In the genomic region with DNA sequence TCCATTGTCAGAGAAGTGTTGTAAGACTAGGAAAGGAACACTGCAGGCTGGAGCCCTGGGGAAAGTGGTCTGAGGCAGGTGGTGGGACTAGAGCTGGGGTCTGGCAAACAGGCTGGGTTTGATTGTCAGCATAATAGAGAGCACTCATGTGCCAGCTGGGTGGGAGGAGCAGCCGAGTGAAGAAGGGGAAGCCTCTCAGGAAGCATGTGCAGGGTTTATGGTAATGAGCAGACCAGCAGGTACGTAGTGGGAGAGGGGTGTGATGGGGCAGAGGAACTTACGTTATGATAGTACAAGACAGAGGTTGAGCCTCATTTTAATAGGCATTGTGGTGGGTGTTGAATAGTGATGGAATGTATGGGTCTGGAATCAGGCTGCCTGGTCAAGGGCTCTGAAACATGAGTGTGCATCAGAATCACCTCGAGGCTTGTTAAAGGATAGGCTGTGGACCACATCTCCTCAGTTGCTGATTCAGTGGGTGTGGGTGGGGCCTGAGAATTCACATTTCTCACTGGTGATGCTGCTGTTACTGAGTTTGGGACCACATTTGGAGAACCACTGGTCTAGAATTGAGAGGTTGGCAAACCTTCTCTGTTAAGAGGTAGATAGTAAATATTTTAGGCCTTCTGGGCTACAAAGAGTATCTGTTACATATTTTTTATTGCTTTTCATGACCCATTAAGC, we compare ENCODE assay signal across 11 cellular contexts. TPM values are rescaled to one million over a fixed set of nuclear protein-coding genes. Genes with fewer than 3 reads are reported as not detected.
DNase-seq lines count a peak whose midpoint lies in the region; ATAC-seq lines count a peak whose summit lies in the region.
"Had no signal": no experiment of that assay in that cellular context is flagged by ENCODE, and none has a peak within 500 bp of the region (broad histone marks: within the 10 kb centered on the region; RNA-seq: fewer than 3 reads in every experiment).

No MANE protein-coding gene starts in this region.

- intact Hi-C loops in left colon (cut with DNase I, micrococcal nuclease), result no loop called here

- peak overlapping the region; percentile 73 for H3K27ac Mint-ChIP-seq in stimulated activated memory B cell treated with anti-CD40 and anti-IgM and Interleukin-4, amounts not matched to agents 10 μg/mL and 1 μg/mL and 100 μg/mL, for 72 hours
- H3K27ac Mint-ChIP-seq: brain had no signal

- H3K27me3 Mint-ChIP-seq in stimulated activated memory B cell treated with anti-CD40 and anti-IgM and Interleukin-4, amounts not matched to agents 10 μg/mL and 1 μg/mL and 100 μg/mL, for 72 hours, result no peaks in the 10 kb centered on the region
- H3K27me3 Mint-ChIP-seq: brain had no signal

- H3K9me3 Mint-ChIP-seq in stimulated activated memory B cell treated with anti-CD40 and anti-IgM and Interleukin-4, amounts not matched to agents 10 μg/mL and 1 μg/mL and 100 μg/mL, for 72 hours, result no peaks in the 10 kb centered on the region
- H3K9me3 Mint-ChIP-seq: brain had no signal

- peaks cover 12% of the 10 kb centered on the region for H3K36me3 Mint-ChIP-seq in stimulated activated memory B cell treated with anti-CD40 and anti-IgM and Interleukin-4, amounts not matched to agents 10 μg/mL and 1 μg/mL and 100 μg/mL, for 72 hours

- H3K4me1 Mint-ChIP-seq in stimulated activated memory B cell treated with anti-CD40 and anti-IgM and Interleukin-4, amounts not matched to agents 10 μg/mL and 1 μg/mL and 100 μg/mL, for 72 hours, result peaks cover 89% of the 10 kb centered on the region

- ATAC-seq in stimulated activated memory B cell treated with anti-CD40 and anti-IgM and Interleukin-4, amounts not matched to agents 10 μg/mL and 1 μg/mL and 100 μg/mL, for 72 hours, result peak; percentile 72
- ATAC-seq in HG02938 (IDR thresholded peaks at IDR 0.05; ENCODE audit: unreplicated experiment), result no peak
- ATAC-seq in left colon, result no peak
- ATAC-seq in GM18909 (IDR thresholded peaks at IDR 0.05; ENCODE audit: poor library complexity, unreplicated experiment), result no peak

- peak; percentile 69 for DNase-seq in activated effector memory CD4-positive, alpha-beta T cell treated with anti-CD3 and anti-CD28 coated beads, Interleukin-2, amount 50 U/mL, for 16 hours
- no peak for DNase-seq in activated effector memory CD4-positive, alpha-beta T cell treated with Interleukin-2 at 50 U/mL for 16 hours
- DNase-seq in NCI-H524 (lab: John Stamatoyannopoulos, UW) (peak; percentile 89 to 94), amniotic epithelial cell (ENCODE audit: low read depth) (peak; percentile 15), left colon (no peak)
- DNase-seq: heart left ventricle, KG1 had no signal

- H3K4me3 Mint-ChIP-seq in stimulated activated memory B cell treated with anti-CD40 and anti-IgM and Interleukin-4, amounts not matched to agents 10 μg/mL and 1 μg/mL and 100 μg/mL, for 72 hours, result peak overlapping the region; percentile 49
- H3K4me3 Mint-ChIP-seq: brain had no signal

RNA-seq across cellular contexts. Expression of a gene that starts 1.6 kb away (rescaled TPM):
- total RNA-seq in left colon, result 10 to 100 TPM; 62.1 to 93.6 TPM

Comparison
In these comparisons a context has a peak if more than half of its experiments do, and no peak if none do; other contexts are left out.
1. DNase-seq: peak in activated effector memory CD4-positive, alpha-beta T cell treated with anti-CD3 and anti-CD28 coated beads, Interleukin-2, amount 50 U/mL, for 16 hours (single experiment), NCI-H524 (2 of 2) and amniotic epithelial cell (single experiment); none in activated effector memory CD4-positive, alpha-beta T cell treated with Interleukin-2 at 50 U/mL for 16 hours (single experiment) and left colon (0 of 2).